ENCODE assay signal across 18 cellular contexts in the genomic region with DNA sequence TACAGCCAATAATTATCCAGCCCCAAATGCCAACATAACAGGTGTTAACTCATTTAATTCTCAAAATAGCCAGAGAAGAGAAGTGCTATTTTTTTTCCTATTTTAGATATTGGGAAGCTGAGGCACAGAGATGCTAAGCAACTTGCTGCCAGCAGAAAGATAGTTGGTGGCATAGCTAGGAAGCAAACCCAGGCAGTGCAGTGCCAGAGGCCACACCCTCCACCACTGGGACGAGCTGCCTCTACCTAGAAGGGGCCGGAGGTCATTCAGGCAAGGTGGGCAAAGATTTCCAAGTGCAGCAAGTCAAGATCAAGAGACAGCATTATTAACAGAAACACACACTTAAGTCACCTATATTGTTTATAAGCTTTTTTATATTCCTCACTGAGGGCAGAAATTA.
"Had no signal": no experiment of that assay in that cellular context is flagged by ENCODE, and none has a peak within 500 bp of the region (broad histone marks: within the 10 kb centered on the region; RNA-seq: fewer than 3 reads in every experiment).

No MANE protein-coding gene starts in this region.

- H3K27ac ChIP-seq: HL-60, RWPE1 had no signal

- ATAC-seq: Panc1 had no signal

- DNase-seq: KBM-7, MV-4-11, NCI-H1048, NCI-H1105, NCI-H1417, NCI-H1436 treated with DMSO at 0.1 percent for 48 hours, NCI-H1694, NCI-H187 treated with DMSO at 0.1 percent for 48 hours, NCI-H2081, NCI-H2107, NCI-H2227 treated with DMSO at 0.1 percent for 48 hours, NCI-H524, NCI-H526 treated with DMSO at 0.1 percent for 48 hours, NCI-H748 treated with DMSO at 0.1 percent for 48 hours, SHP77 had no signal
